7 cellular contexts compared by ENCODE assay signal in the genomic region with DNA sequence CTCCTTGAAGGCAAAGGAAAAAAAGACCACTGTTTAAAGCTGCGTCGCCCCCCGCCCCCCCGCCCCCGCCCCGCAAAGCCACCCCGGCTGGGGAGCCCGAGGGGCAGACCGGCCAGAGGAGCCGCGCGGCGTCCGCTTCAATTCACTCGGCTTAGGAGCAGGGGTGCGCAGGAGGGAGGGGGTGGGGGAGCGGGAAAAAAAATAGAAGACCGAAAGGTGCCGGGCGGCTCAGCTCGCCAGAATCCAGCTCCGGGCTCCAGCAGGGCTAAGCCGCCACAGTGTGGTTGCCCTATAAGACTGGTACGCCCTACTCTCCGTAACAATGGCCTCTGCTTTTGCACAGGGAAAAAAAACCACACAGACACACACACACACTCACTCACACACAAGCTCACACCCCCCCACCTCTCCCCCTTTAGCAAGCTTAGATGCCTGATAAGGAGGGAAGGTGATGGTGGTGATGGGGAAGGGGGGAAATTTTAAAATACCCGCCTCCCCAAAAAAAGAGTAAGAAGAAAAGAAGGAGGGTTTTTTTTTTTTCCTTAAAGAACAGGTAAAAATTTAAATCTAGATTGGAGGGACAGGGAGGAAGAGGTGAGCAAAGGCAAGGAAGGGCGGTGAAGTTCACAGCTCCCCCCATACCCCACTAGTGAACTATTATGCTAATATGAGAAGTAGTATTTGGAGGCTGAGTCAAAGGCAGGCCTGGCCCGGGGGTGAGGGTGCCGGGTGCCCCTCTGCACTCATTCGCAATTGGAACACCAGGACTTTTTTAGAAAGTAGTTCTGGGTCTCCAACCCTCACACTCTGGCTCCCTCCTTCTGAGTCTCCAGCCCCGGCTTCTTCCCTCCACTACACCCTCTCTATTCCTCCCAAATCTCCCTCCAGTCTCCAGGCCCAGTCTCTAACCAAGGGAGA. TPM values are rescaled to one million over a fixed set of nuclear protein-coding genes. Genes with fewer than 3 reads are reported as not detected.
DNase-seq lines count a peak whose midpoint lies in the region; ATAC-seq, FAIRE-seq and TF ChIP-seq lines count a peak whose summit lies in the region.

No MANE protein-coding gene starts in this region.

- H3K4me1 Mint-ChIP-seq in osteocyte (ENCODE audit: unreplicated experiment) = peaks cover 3% of the 10 kb centered on the region

- FAIRE-seq in HTR-8/SVneo (lab: Jason Lieb, UNC) = peak; percentile 58

- H3K9me3 ChIP-seq in cardiac muscle cell (ENCODE audit: low read depth) = no peaks in the 10 kb centered on the region

- DNase-seq in HTR-8/SVneo (ENCODE audit: insufficient read length, low spot score) = peak; percentile 78
- DNase-seq in cardiac muscle cell (ENCODE audit: low read depth in 1 of 2, low spot score in 1 of 2) = peak; percentile 46 to 69
- no peak for DNase-seq in stimulated activated naive CD8-positive, alpha-beta T cell treated with anti-CD3 and anti-CD28 coated beads, Interleukin-15, Interleukin-2, amounts not matched to agents 100 U/mL and 50 U/mL, for 24 hours
- no peak for DNase-seq in osteocyte (ENCODE audit: extremely low spot score, unreplicated experiment)
- DNase-seq in SW 1271 (lab: John Stamatoyannopoulos, UW) = no peak
- no peak for DNase-seq in activated CD4-positive, alpha-beta T cell treated with anti-CD3 and anti-CD28 coated beads for 1 hour

- peak; percentile 19 for ATAC-seq in stimulated activated naive CD8-positive, alpha-beta T cell treated with anti-CD3 and anti-CD28 coated beads, Interleukin-15, Interleukin-2, amounts not matched to agents 100 U/mL and 50 U/mL, for 24 hours

- no peak overlapping the region for H3K4me3 Mint-ChIP-seq in osteocyte (ENCODE audit: unreplicated experiment)

- H3K27me3 ChIP-seq in cardiac muscle cell = peaks cover 80% of the 10 kb centered on the region

- peak overlapping the region; percentile 38; the same call in 1 of the 2 replicates for H3K27ac ChIP-seq in VCaP
- peak overlapping the region; percentile 91 for H3K27ac ChIP-seq in cardiac muscle cell

- TF ChIP-seq CTCF in VCaP (conservative IDR thresholded peaks at IDR 0.05) (no peak), cardiac muscle cell (IDR thresholded peaks at IDR 0.05; ENCODE audit: low read depth, low read length) (no peak), osteocyte (IDR thresholded peaks at IDR 0.05) (no peak)

- H3K27me3 Mint-ChIP-seq in osteocyte (ENCODE audit: unreplicated experiment) = peaks cover 90% of the 10 kb centered on the region

- H3K36me3 Mint-ChIP-seq in osteocyte (ENCODE audit: unreplicated experiment) = no peaks in the 10 kb centered on the region

- H3K9me3 Mint-ChIP-seq in osteocyte (ENCODE audit: unreplicated experiment) = no peaks in the 10 kb centered on the region

- H3K36me3 ChIP-seq in cardiac muscle cell = no peaks in the 10 kb centered on the region

- H3K4me1 ChIP-seq in cardiac muscle cell (ENCODE audit: low read depth) = peaks cover 69% of the 10 kb centered on the region

- H3K27ac Mint-ChIP-seq in osteocyte (ENCODE audit: unreplicated experiment) = no peak overlapping the region

- peak overlapping the region; percentile 51 for H3K4me3 ChIP-seq in cardiac muscle cell

RNA-seq across cellular contexts. Expression of gene HOXB2, which starts 11.0 kb away (rescaled TPM):
- 111 and 114 TPM in 2 replicates for total RNA-seq in cardiac muscle cell
- 107 and 116 TPM in 2 replicates for polyA plus RNA-seq in cardiac muscle cell
- not detected in 2 replicates for total RNA-seq in osteocyte

RNA-seq across cellular contexts. Expression of gene HOXB4, which starts 22.3 kb away (rescaled TPM):
- total RNA-seq in cardiac muscle cell = 12.2 and 12.5 TPM in 2 replicates
- polyA plus RNA-seq in cardiac muscle cell = 5.4 TPM in 2 replicates
- not detected in 2 replicates for total RNA-seq in osteocyte

RNA-seq across cellular contexts. Expression of gene HOXB1, which starts 25.1 kb away (rescaled TPM):
- total RNA-seq in cardiac muscle cell = 5.9 and 6.6 TPM in 2 replicates
- polyA plus RNA-seq in cardiac muscle cell = 9.1 and 12.4 TPM in 2 replicates
- not detected in 2 replicates for total RNA-seq in osteocyte

RNA-seq across cellular contexts. Expression of gene HOXB3, which starts 34.2 kb away (rescaled TPM):
- 37.7 and 42.4 TPM in 2 replicates for total RNA-seq in cardiac muscle cell
- 24.7 and 24.9 TPM in 2 replicates for polyA plus RNA-seq in cardiac muscle cell
- 0.46 TPM in 1 of 2 replicates, not detected in the other for total RNA-seq in osteocyte

RNA-seq across cellular contexts. Expression of gene HOXB5, which starts 37.7 kb away (rescaled TPM):
- 0.24 TPM in 1 of 2 replicates, not detected in the other for total RNA-seq in cardiac muscle cell
- polyA plus RNA-seq in cardiac muscle cell = 0.46 and 1.9 TPM in 2 replicates
- total RNA-seq in osteocyte = not detected in 2 replicates

Comparison
In these comparisons a context has a peak if more than half of its experiments do, and no peak if none do; other contexts are left out.
1. DNase-seq: peak in HTR-8/SVneo (single experiment) and cardiac muscle cell (2 of 2); none in stimulated activated naive CD8-positive, alpha-beta T cell treated with anti-CD3 and anti-CD28 coated beads, Interleukin-15, Interleukin-2, amounts not matched to agents 100 U/mL and 50 U/mL, for 24 hours (single experiment), osteocyte (single experiment), SW 1271 (0 of 2) and activated CD4-positive, alpha-beta T cell treated with anti-CD3 and anti-CD28 coated beads for 1 hour (single experiment).
2. RNA of gene HOXB2, which starts 11.0 kb away (total RNA-seq): 111 to 114 TPM in cardiac muscle cell; not detected in osteocyte; every median in the first group is over 10 times any median in the second.
3. RNA of gene HOXB4, which starts 22.3 kb away (total RNA-seq): 12.2 to 12.5 TPM in cardiac muscle cell; not detected in osteocyte; every median in the first group is over 10 times any median in the second.